Comparison of ENCODE assay signal across 8 cellular contexts in the genomic region with DNA sequence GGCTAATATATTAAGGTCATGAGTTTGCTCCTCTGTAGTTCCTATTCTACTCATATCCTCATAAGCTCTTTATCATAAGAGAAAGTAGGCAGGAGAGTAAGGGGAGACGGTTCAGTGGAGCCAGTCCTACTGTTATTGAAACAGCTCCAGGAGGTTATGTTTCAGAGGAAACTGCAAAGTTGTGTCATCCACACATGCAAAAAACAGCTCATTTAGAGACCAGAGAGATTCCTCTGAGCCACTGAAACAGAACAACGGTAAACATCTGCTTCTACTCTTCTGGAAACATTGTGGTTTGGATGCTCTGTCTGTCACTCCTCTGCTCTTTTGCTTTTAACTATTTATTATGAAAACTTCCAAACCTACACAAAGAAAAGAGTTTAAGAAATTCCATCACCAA.
DNase-seq lines count a peak whose midpoint lies in the region; ATAC-seq, FAIRE-seq and TF ChIP-seq lines count a peak whose summit lies in the region.

No MANE protein-coding gene starts in this region.

- H3K36me3 ChIP-seq in astrocyte (ENCODE audit: insufficient read depth, low read length) (no peaks in the 10 kb centered on the region), Peyer's patch (no peaks in the 10 kb centered on the region)

- peaks cover 2% of the 10 kb centered on the region for H3K36me3 Mint-ChIP-seq in astrocyte (ENCODE audit: low read depth, unreplicated experiment)

- H3K27me3 Mint-ChIP-seq in astrocyte (ENCODE audit: low read depth, unreplicated experiment): peaks cover 3% of the 10 kb centered on the region
- no peaks in the 10 kb centered on the region for H3K27me3 Mint-ChIP-seq in stimulated activated naive CD8-positive, alpha-beta T cell treated with anti-CD3 and anti-CD28 coated beads, Interleukin-15, amount 100 ng/mL, for 72 hours

- no peak for TF ChIP-seq POLR2A in Peyer's patch (IDR thresholded peaks at IDR 0.05)

- no peak overlapping the region for H3K9ac ChIP-seq in astrocyte (ENCODE audit: low read length)

- no peaks in the 10 kb centered on the region for H3K27me3 ChIP-seq in astrocyte (ENCODE audit: insufficient read depth, low read length)
- no peaks in the 10 kb centered on the region for H3K27me3 ChIP-seq in Peyer's patch

- no peak for TF ChIP-seq CTCF in AG09309 (IDR thresholded peaks at IDR 0.05; ENCODE audit: control insufficient read depth, insufficient read depth, low read depth, low read length, missing control alignments)
- TF ChIP-seq CTCF in astrocyte (IDR thresholded peaks at IDR 0.05; ENCODE audit: insufficient read depth, low read depth, low read length): no peak
- no peak for TF ChIP-seq CTCF in Peyer's patch (IDR thresholded peaks at IDR 0.05)

- peak; percentile 64 for DNase-seq in AG09309 (ENCODE audit: low read depth)
- DNase-seq in astrocyte (ENCODE audit: low read depth): peak; percentile 89
- peak in 1 of 2 donors; percentile 32 for DNase-seq in stimulated activated naive CD8-positive, alpha-beta T cell treated with anti-CD3 and anti-CD28 coated beads, Interleukin-15, amount 100 ng/mL, for 72 hours
- no peak for DNase-seq in Peyer's patch
- DNase-seq in NCI-H446 (lab: John Stamatoyannopoulos, UW): no peak
- no peak for DNase-seq in activated CD8-positive, alpha-beta memory T cell treated with anti-CD3 and anti-CD28 coated beads for 24 hours

- H3K27ac Mint-ChIP-seq in astrocyte (ENCODE audit: unreplicated experiment): peak overlapping the region; percentile 84
- peak overlapping the region; percentile 27 to 79 for H3K27ac Mint-ChIP-seq in stimulated activated naive CD8-positive, alpha-beta T cell treated with anti-CD3 and anti-CD28 coated beads, Interleukin-15, amount 100 ng/mL, for 72 hours

- H3K9me3 ChIP-seq in astrocyte (ENCODE audit: insufficient read depth, low read depth, low read length): no peaks in the 10 kb centered on the region
- H3K9me3 ChIP-seq in Peyer's patch: no peaks in the 10 kb centered on the region

- H3K4me1 ChIP-seq in astrocyte (ENCODE audit: insufficient read depth, low read length) (peaks cover 18% of the 10 kb centered on the region), Peyer's patch (peaks cover 0 to 14% (median 3%) of the 10 kb centered on the region in 4 donors)

- H3K9me3 Mint-ChIP-seq in astrocyte (ENCODE audit: unreplicated experiment): peaks cover 2% of the 10 kb centered on the region
- no peaks in the 10 kb centered on the region for H3K9me3 Mint-ChIP-seq in stimulated activated naive CD8-positive, alpha-beta T cell treated with anti-CD3 and anti-CD28 coated beads, Interleukin-15, amount 100 ng/mL, for 72 hours

- H3K4me3 ChIP-seq in AG09309 (ENCODE audit: control insufficient read depth, low read depth, low read length): no peak overlapping the region
- H3K4me3 ChIP-seq in astrocyte (ENCODE audit: insufficient read depth, low read depth, low read length): no peak overlapping the region
- no peak overlapping the region for H3K4me3 ChIP-seq in Peyer's patch

- no peaks in the 10 kb centered on the region for H3K79me2 ChIP-seq in astrocyte (ENCODE audit: insufficient read depth, low read length)

- no peak overlapping the region for H3K27ac ChIP-seq in astrocyte (ENCODE audit: low read depth, low read length)
- no peak overlapping the region for H3K27ac ChIP-seq in Peyer's patch

- peak overlapping the region; percentile 47 for H3K4me2 ChIP-seq in astrocyte (ENCODE audit: low read length)

- no peak overlapping the region for H3K4me3 Mint-ChIP-seq in astrocyte (ENCODE audit: unreplicated experiment)
- H3K4me3 Mint-ChIP-seq in stimulated activated naive CD8-positive, alpha-beta T cell treated with anti-CD3 and anti-CD28 coated beads, Interleukin-15, amount 100 ng/mL, for 72 hours: peak overlapping the region; percentile 1 to 55

- peaks cover 24% of the 10 kb centered on the region for H3K4me1 Mint-ChIP-seq in astrocyte (ENCODE audit: low read depth, unreplicated experiment)
- peaks cover 21% of the 10 kb centered on the region for H3K4me1 Mint-ChIP-seq in stimulated activated naive CD8-positive, alpha-beta T cell treated with anti-CD3 and anti-CD28 coated beads, Interleukin-15, amount 100 ng/mL, for 72 hours

- no peak overlapping the region for H2AFZ ChIP-seq in astrocyte (ENCODE audit: low read depth, low read length)

- no peaks in the 10 kb centered on the region for H4K20me1 ChIP-seq in astrocyte (ENCODE audit: insufficient read depth, low read length)

- FAIRE-seq in astrocyte (lab: Jason Lieb, UNC): peak; percentile 75

- peak; percentile 88 for ATAC-seq in GM19035 (IDR thresholded peaks at IDR 0.05; ENCODE audit: unreplicated experiment)
- peak; percentile 97 for ATAC-seq in HG03108 (IDR thresholded peaks at IDR 0.05; ENCODE audit: unreplicated experiment)
- ATAC-seq in stimulated activated naive CD8-positive, alpha-beta T cell treated with anti-CD3 and anti-CD28 coated beads, Interleukin-15, amount 100 ng/mL, for 72 hours: peak; percentile 97

Comparison
In these comparisons a context has a peak if more than half of its experiments do, and no peak if none do; other contexts are left out.
1. DNase-seq: peak in AG09309 (single experiment) and astrocyte (single experiment); none in Peyer's patch (0 of 3), NCI-H446 (0 of 2) and activated CD8-positive, alpha-beta memory T cell treated with anti-CD3 and anti-CD28 coated beads for 24 hours (single experiment).
2. Peak in every context shown above with its lines, with median percentiles within 50 percentile points of each other: ATAC-seq.